Comparison of ENCODE assay signal across 3 cellular contexts in the genomic region with DNA sequence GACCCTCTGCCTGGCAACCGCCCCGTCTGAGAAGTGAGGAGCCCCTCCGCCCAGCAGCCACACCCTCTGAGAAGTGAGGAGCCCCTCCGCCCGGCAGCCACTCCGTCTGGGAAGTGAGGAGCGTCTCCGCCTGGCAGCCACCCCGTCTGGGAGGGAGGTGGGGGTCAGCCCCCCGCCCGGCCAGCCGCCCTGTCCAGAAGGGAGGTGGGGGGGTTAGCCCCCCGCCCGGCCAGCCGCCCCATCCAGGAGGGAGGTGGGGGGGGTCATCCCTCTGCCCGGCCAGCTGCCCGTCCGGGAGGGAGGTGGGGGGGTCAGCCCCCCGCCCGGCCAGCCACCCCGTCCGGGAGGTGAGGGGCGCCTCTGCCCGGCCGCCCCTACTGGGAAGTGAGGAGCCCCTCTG. TPM values are rescaled to one million over a fixed set of nuclear protein-coding genes. Genes with fewer than 3 reads are reported as not detected.
"Had no signal": no experiment of that assay in that cellular context is flagged by ENCODE, and none has a peak within 500 bp of the region (broad histone marks: within the 10 kb centered on the region; RNA-seq: fewer than 3 reads in every experiment).

No MANE protein-coding gene starts in this region.

RNA-seq across cellular contexts. Expression of a gene that starts 3.6 kb away (rescaled TPM):
- total RNA-seq: activated B cell treated with CpG ODN at 0.5 μM for 24 hours, cardiac septum had no signal
- polyA plus RNA-seq: aorta had no signal
